ENCODE assay signal across 26 cellular contexts in the genomic region with DNA sequence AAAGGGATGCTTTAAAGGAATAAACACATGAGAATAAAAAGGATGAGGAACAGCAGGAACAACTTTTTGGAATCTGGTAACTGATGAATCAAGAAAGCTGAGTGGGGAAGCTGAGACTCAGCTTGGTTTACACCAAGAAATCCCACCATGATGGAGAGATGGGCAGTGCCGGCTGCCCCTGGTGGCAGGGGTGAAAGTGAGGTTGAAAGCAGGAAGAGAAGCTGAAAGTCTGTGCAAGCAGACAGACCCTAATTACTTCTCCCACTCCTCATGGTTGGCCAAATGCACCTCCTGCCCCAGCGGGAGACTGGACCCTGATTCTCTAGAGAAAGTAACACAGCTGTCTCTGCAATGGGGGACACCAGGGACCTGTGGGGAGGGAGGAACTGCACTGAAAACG. TPM values are rescaled to one million over a fixed set of nuclear protein-coding genes. Genes with fewer than 3 reads are reported as not detected.
A peak's percentile ranks its signal among the peaks of the same experiment; 100 is the strongest.
DNase-seq lines count a peak whose midpoint lies in the region; ATAC-seq, FAIRE-seq and TF ChIP-seq lines count a peak whose summit lies in the region.
"Had no signal": no experiment of that assay in that cellular context is flagged by ENCODE, and none has a peak within 500 bp of the region (broad histone marks: within the 10 kb centered on the region; RNA-seq: fewer than 3 reads in every experiment).

No MANE protein-coding gene starts in this region.

- no peaks in the 10 kb centered on the region for H3K36me3 ChIP-seq in IMR-90 (ENCODE audit: control insufficient read depth, insufficient read depth, low read length)
- no peaks in the 10 kb centered on the region for H3K36me3 ChIP-seq in small intestine (ENCODE audit: control insufficient read depth in 2 of 2, insufficient read depth in 2 of 2, low read length in 2 of 2)
- H3K36me3 ChIP-seq in upper lobe of right lung = no peaks in the 10 kb centered on the region
- no peaks in the 10 kb centered on the region for H3K36me3 ChIP-seq in brain microvascular endothelial cell (replicated peaks)
- H3K36me3 ChIP-seq: BLaER1 treated with 17β-estradiol and CSF1 and Interleukin-3, amounts not matched to agents 10 nM and 100 nM; Peyer's patch; SJCRH30 had no signal

- CTCF ChIA-PET in IMR-90 (lab: Yijun Ruan, JAX) = interaction anchor here (0.7 kb wide), 1 partner anchor 11 kb away, joined by 4 read pairs; no protein-coding TSS in a partner anchor

- DNase-seq in IMR-90 (no peak), ecto neural progenitor cell (ENCODE audit: low spot score) (peak; percentile 25), small intestine (no peak), upper lobe of right lung (no peak), brain microvascular endothelial cell (no peak)
- DNase-seq: Caco-2; CD4-positive, alpha-beta memory T cell; DMS 273 treated with DMSO at 0.1 percent for 48 hours; DMS79 treated with DMSO at 0.1 percent for 48 hours; H7; HFFc6; MM.1S; NCI-H1092 treated with DMSO at 0.1 percent for 48 hours; NCI-H1436 treated with DMSO at 0.1 percent for 48 hours; NCI-H1930; NCI-H345; NCI-H774; NK-92 treated with Interleukin-12 subunit alpha and Interleukin-12 subunit beta, amount 100 ng/mL, for 24 hours; Peyer's patch; SJCRH30 had no signal

- H3K9me3 ChIP-seq in IMR-90 (ENCODE audit: control insufficient read depth, insufficient read depth, low read length) (no peaks in the 10 kb centered on the region), small intestine (ENCODE audit: control insufficient read depth, low read depth) (no peaks in the 10 kb centered on the region), upper lobe of right lung (peaks cover 9% of the 10 kb centered on the region)

- no peak overlapping the region for H2BK5ac ChIP-seq in IMR-90 (ENCODE audit: low read depth, low read length, poor library complexity, severe bottlenecking)

- TF ChIP-seq CTCF in IMR-90 (conservative IDR thresholded peaks at IDR 0.05; ENCODE audit: low read depth, low read length) (no peak), nephron (IDR thresholded peaks at IDR 0.05; ENCODE audit: unreplicated experiment in 3 of 3) (no peak), upper lobe of right lung (IDR thresholded peaks at IDR 0.05) (no peak), brain microvascular endothelial cell (IDR thresholded peaks at IDR 0.05; ENCODE audit: low read depth, low read length, missing control alignments) (no peak)

- H3K4me1 Mint-ChIP-seq in nephron = peaks cover 35% of the 10 kb centered on the region
- H3K4me1 Mint-ChIP-seq: CD4-positive, alpha-beta memory T cell had no signal

- peak overlapping the region in 2 of 3 experiments; percentile 30 to 78 for H3K27ac Mint-ChIP-seq in nephron
- H3K27ac Mint-ChIP-seq: CD4-positive, alpha-beta memory T cell; HFFc6 had no signal

- H3K4me3 ChIP-seq in IMR-90 (ENCODE audit: insufficient read depth, low read depth, low read length) (no peak overlapping the region), small intestine (ENCODE audit: low read depth in 1 of 2, low read length in 2 of 2) (no peak overlapping the region), upper lobe of right lung (no peak overlapping the region), brain microvascular endothelial cell (ENCODE audit: low read depth, low read length) (no peak overlapping the region)
- H3K4me3 ChIP-seq: BLaER1 treated with 17β-estradiol and CSF1 and Interleukin-3, amounts not matched to agents 10 nM and 100 nM; K562; Peyer's patch; SJCRH30 had no signal

- no peak overlapping the region for H3K14ac ChIP-seq in IMR-90 (replicated peaks; ENCODE audit: low read depth, low read length)

- in situ Hi-C loops in IMR-90 (cut with MboI; ENCODE audit: low sequenced_read_pairs) (no loop called here), brain microvascular endothelial cell (cut with HindIII; ENCODE audit: low pct_ligation_motif_present, low sequenced_read_pairs) (no loop called here)

- intact Hi-C loops in IMR-90 (cut with micrococcal nuclease) (no loop called here), upper lobe of right lung (cut with DNase I) (no loop called here)

- dilution Hi-C loops in IMR-90 (cut with HindIII; ENCODE audit: low sequenced_read_pairs, unreplicated experiment) = no loop called here

- no peak overlapping the region for H3K23ac ChIP-seq in IMR-90 (ENCODE audit: low read depth, low read length)

- H3K4ac ChIP-seq in IMR-90 (ENCODE audit: low read depth, low read length) = no peak overlapping the region

- no peak overlapping the region for H4K8ac ChIP-seq in IMR-90 (ENCODE audit: low read depth in 2 of 2, low read length in 2 of 2)

- POLR2A ChIA-PET in IMR-90 (lab: Charles Lee; ENCODE audit: unreplicated experiment) = no interaction called here

- H2AFZ ChIP-seq in IMR-90 (replicated peaks; ENCODE audit: low read length, poor library complexity) = peak overlapping the region; percentile 53

- H3K36me3 Mint-ChIP-seq in nephron (ENCODE audit: low read depth) = no peaks in the 10 kb centered on the region

- no peak overlapping the region for H4K5ac ChIP-seq in IMR-90 (ENCODE audit: low read depth, low read length)

- no peaks in the 10 kb centered on the region for H4K20me1 ChIP-seq in IMR-90 (ENCODE audit: insufficient read depth, low read length)
- H4K20me1 ChIP-seq: BLaER1 treated with 17β-estradiol and CSF1 and Interleukin-3, amounts not matched to agents 10 nM and 100 nM had no signal

- ATAC-seq in IMR-90 (ENCODE audit: low read depth) (no peak), GM21381 (IDR thresholded peaks at IDR 0.05; ENCODE audit: unreplicated experiment) (no peak), upper lobe of right lung (no peak)

- TF ChIP-seq POLR2A in IMR-90 (IDR thresholded peaks at IDR 0.05; ENCODE audit: low read depth, low read length) = no peak

- peaks cover 6% of the 10 kb centered on the region for H3K27me3 Mint-ChIP-seq in nephron (ENCODE audit: low read depth)

- H3K9me3 Mint-ChIP-seq in nephron = peaks cover 31% of the 10 kb centered on the region

- H2BK20ac ChIP-seq in IMR-90 (ENCODE audit: low read depth, low read length) = no peak overlapping the region

- no peak overlapping the region for H2AK9ac ChIP-seq in IMR-90 (replicated peaks; ENCODE audit: low read depth, low read length, poor library complexity)

- H3K4me1 ChIP-seq in IMR-90 (ENCODE audit: control insufficient read depth, insufficient read depth, low read length) = no peaks in the 10 kb centered on the region
- no peaks in the 10 kb centered on the region for H3K4me1 ChIP-seq in small intestine (ENCODE audit: control insufficient read depth in 2 of 2, insufficient read depth in 1 of 2, low read depth in 1 of 2, low read length in 1 of 2)
- no peaks in the 10 kb centered on the region for H3K4me1 ChIP-seq in upper lobe of right lung
- H3K4me1 ChIP-seq: Caco-2, Peyer's patch had no signal

- H4K91ac ChIP-seq in IMR-90 (ENCODE audit: insufficient read depth, low read depth, low read length) = no peak overlapping the region

- H3K79me1 ChIP-seq in IMR-90 (ENCODE audit: low read depth in 1 of 2, low read length in 2 of 2) = no peaks in the 10 kb centered on the region

- H3K4me3 Mint-ChIP-seq in nephron = no peak overlapping the region
- H3K4me3 Mint-ChIP-seq: CD4-positive, alpha-beta memory T cell; HFFc6 had no signal

- H3K4me2 ChIP-seq in IMR-90 (ENCODE audit: low read depth, low read length) = no peak overlapping the region

- H3K27me3 ChIP-seq in IMR-90 (ENCODE audit: control insufficient read depth, insufficient read depth, low read length) (peaks cover 42% of the 10 kb centered on the region), small intestine (ENCODE audit: control insufficient read depth in 2 of 2, insufficient read depth in 2 of 2, low read length in 2 of 2) (no peaks in the 10 kb centered on the region), upper lobe of right lung (no peaks in the 10 kb centered on the region), brain microvascular endothelial cell (replicated peaks) (no peaks in the 10 kb centered on the region)
- H3K27me3 ChIP-seq: BLaER1 treated with 17β-estradiol and CSF1 and Interleukin-3, amounts not matched to agents 10 nM and 100 nM; Peyer's patch; SJCRH30 had no signal

- no peaks in the 10 kb centered on the region for H3K9me1 ChIP-seq in IMR-90 (ENCODE audit: insufficient read depth, low read length)

- H2BK120ac ChIP-seq in IMR-90 (ENCODE audit: low read depth, low read length) = no peak overlapping the region

- no peak overlapping the region for H2BK15ac ChIP-seq in IMR-90 (ENCODE audit: low read depth, low read length)

- H3K56ac ChIP-seq in IMR-90 (ENCODE audit: extremely low read depth, insufficient read depth, low read length) = no peak overlapping the region

- no peak overlapping the region for H3K18ac ChIP-seq in IMR-90 (ENCODE audit: low read depth, low read length)

- no peak for FAIRE-seq in small intestine (lab: Jason Lieb, UNC)
- FAIRE-seq: GM18507, GM19239, K562 had no signal

- WGBS in IMR-90 (ENCODE audit: extremely low coverage in 2 of 2, insufficient read length in 1 of 2), 2 experiments = no CpG with 5 or more reads among the region's 3 CpGs
- WGBS in small intestine, 3 donors = 66 to 82% (median 73%) methylated on average over 3 of the region's 3 CpGs

- H2AK5ac ChIP-seq in IMR-90 (ENCODE audit: low read depth, low read length) = no peak overlapping the region

- no peak for TF ChIP-seq RAD21 in IMR-90 (IDR thresholded peaks at IDR 0.05; ENCODE audit: low read length)

- no peak overlapping the region for H3K9ac ChIP-seq in IMR-90 (ENCODE audit: low read depth, low read length)
- H3K9ac ChIP-seq: BLaER1 treated with 17β-estradiol and CSF1 and Interleukin-3, amounts not matched to agents 10 nM and 100 nM had no signal

- BruUV-seq in IMR-90 (replicated peaks; lab: Mats Ljungman, UMichigan) = no TSS peak

- H3K27ac ChIP-seq in IMR-90 (ENCODE audit: insufficient read depth, low read length) (no peak overlapping the region), small intestine (ENCODE audit: low read depth in 1 of 2, low read length in 1 of 2) (no peak overlapping the region), upper lobe of right lung (no peak overlapping the region), brain microvascular endothelial cell (no peak overlapping the region)
- H3K27ac ChIP-seq: Peyer's patch, SJCRH30 had no signal

TF ChIP-seq in IMR-90, 13 proteins besides CTCF, POLR2A, EP300 and RAD21 (continues in another document):
- no peak for TF ChIP-seq MAFK (IDR thresholded peaks at IDR 0.05; ENCODE audit: low read depth, low read length)
- no peak for TF ChIP-seq CEBPB (IDR thresholded peaks at IDR 0.05; ENCODE audit: low read depth, low read length)
- TF ChIP-seq RCOR1 (IDR thresholded peaks at IDR 0.05; ENCODE audit: insufficient replicate concordance, low read length) = no peak

RNA-seq across cellular contexts. Expression of gene NANOS1, which starts 57.6 kb away (rescaled TPM):
- total RNA-seq in IMR-90 (2012; rRNA removed) (under 0.01 and 0.28 TPM in 2 replicates), upper lobe of right lung (2.9 TPM)
- polyA plus RNA-seq in IMR-90 (2012; rRNA removed) (0.12 and 0.19 TPM in 2 replicates), small intestine (under 1 TPM in 1 of 3 donors, not detected in 2; 0.61 TPM)
- polyA plus RNA-seq in IMR-90 (2012; cell fraction: cytosol; rRNA removed) = 0.02 and 0.51 TPM in 2 replicates
- 0.03 and 0.16 TPM in 2 replicates for polyA plus RNA-seq in IMR-90 (2012; cell fraction: nucleus; rRNA removed; ENCODE audit: low replicate concordance)
